Comparison of ENCODE assay signal across 9 cellular contexts in genomic region chr6:43012364-43012763, GRCh38. TPM values are rescaled to one million over a fixed set of nuclear protein-coding genes. Genes with fewer than 3 reads are reported as not detected.
DNase-seq lines count a peak whose midpoint lies in the region; ATAC-seq and TF ChIP-seq lines count a peak whose summit lies in the region.
"Had no signal": no experiment of that assay in that cellular context is flagged by ENCODE, and none has a peak within 500 bp of the region (broad histone marks: within the 10 kb centered on the region; RNA-seq: fewer than 3 reads in every experiment).

No MANE protein-coding gene starts in this region.

- H3K4me1 ChIP-seq in OCI-LY7 (ENCODE audit: insufficient read depth, low read length, poor library complexity, severe bottlenecking) (peaks cover 35% of the 10 kb centered on the region), osteoblast (ENCODE audit: insufficient read depth, low read length) (peaks cover 28% of the 10 kb centered on the region)

- H3K4me2 ChIP-seq in OCI-LY7 (ENCODE audit: low read length) (peak overlapping the region; percentile 99), osteoblast (ENCODE audit: insufficient read depth, low read length) (peak overlapping the region; percentile 95)

- H3K27ac ChIP-seq in OCI-LY7 (ENCODE audit: low read depth, low read length, poor library complexity, severe bottlenecking) (no peak overlapping the region), osteoblast (ENCODE audit: low read depth, low read length) (no peak overlapping the region)

- no peaks in the 10 kb centered on the region for H3K27me3 Mint-ChIP-seq in effector memory CD8-positive, alpha-beta T cell

- POLR2A ChIA-PET in OCI-LY7 (lab: Charles Lee) = interaction anchor here (0.9 to 1.4 kb wide), 2 partner anchors 24 to 84 kb away, joined by 3 read pairs; no protein-coding TSS in a partner anchor

- no peak for ATAC-seq in effector memory CD8-positive, alpha-beta T cell (replicated peaks)
- ATAC-seq in HG02642 (IDR thresholded peaks at IDR 0.05; ENCODE audit: poor library complexity, unreplicated experiment) (no peak), HG03175 (IDR thresholded peaks at IDR 0.05; ENCODE audit: unreplicated experiment) (no peak), GM21360 (IDR thresholded peaks at IDR 0.05; ENCODE audit: unreplicated experiment) (no peak)

- no peaks in the 10 kb centered on the region for H3K27me3 ChIP-seq in osteoblast (ENCODE audit: insufficient read depth, low read length)

- H3K9me3 Mint-ChIP-seq in effector memory CD8-positive, alpha-beta T cell = no peaks in the 10 kb centered on the region

- H4K20me1 ChIP-seq in OCI-LY7 (ENCODE audit: insufficient read depth, low read length) (no peaks in the 10 kb centered on the region), osteoblast (ENCODE audit: insufficient read depth, low read length) (peaks cover 29% of the 10 kb centered on the region)

- H3K79me2 ChIP-seq in OCI-LY7 (ENCODE audit: insufficient read depth, low read depth, low read length) (peaks cover 30% of the 10 kb centered on the region), osteoblast (ENCODE audit: insufficient read depth, low read length) (peaks cover 71% of the 10 kb centered on the region)

- peak overlapping the region; percentile 77; the same call in 1 of the 2 replicates for H3K4me3 ChIP-seq in GM12864 (ENCODE audit: low read depth, low read length)
- H3K4me3 ChIP-seq in OCI-LY7 (ENCODE audit: low read depth, low read length, poor library complexity, severe bottlenecking) = peak overlapping the region; percentile 86
- peak overlapping the region; percentile 98 for H3K4me3 ChIP-seq in osteoblast (ENCODE audit: insufficient read depth, low read length)

- TF ChIP-seq CTCF in GM12864 (IDR thresholded peaks at IDR 0.05; ENCODE audit: low read depth, low read length, missing control alignments) = no peak
- no peak for TF ChIP-seq CTCF in OCI-LY7 (conservative IDR thresholded peaks at IDR 0.05; ENCODE audit: low read length)
- no peak for TF ChIP-seq CTCF in osteoblast (IDR thresholded peaks at IDR 0.05; ENCODE audit: extremely low read depth, low read depth, low read length)

- peaks cover 21% of the 10 kb centered on the region for H3K36me3 Mint-ChIP-seq in effector memory CD8-positive, alpha-beta T cell (ENCODE audit: insufficient read depth)

- DNase-seq in GM12864 (ENCODE audit: low read depth) (no peak), OCI-LY7 (ENCODE audit: low spot score) (no peak), osteoblast (ENCODE audit: insufficient read length, low spot score, missing footprints) (no peak), NCI-H446 treated with DMSO at 0.1 percent for 48 hours (lab: John Stamatoyannopoulos, UW) (no peak)
- no peak for DNase-seq in effector memory CD8-positive, alpha-beta T cell
- DNase-seq: NCI-H1105 treated with DMSO at 0.1 percent for 48 hours had no signal

- H3K9me2 ChIP-seq in OCI-LY7 (ENCODE audit: insufficient read depth, low read length) = no peaks in the 10 kb centered on the region

- H3K9me3 ChIP-seq in OCI-LY7 (ENCODE audit: low read length) (no peaks in the 10 kb centered on the region), osteoblast (ENCODE audit: low read depth, low read length) (no peaks in the 10 kb centered on the region)

- peak overlapping the region; percentile 94 to 97 for H3K27ac Mint-ChIP-seq in effector memory CD8-positive, alpha-beta T cell

- CTCF ChIA-PET in OCI-LY7 (lab: Charles Lee; ENCODE audit: unreplicated experiment) = no interaction called here

- no TSS peak for BruUV-seq in OCI-LY7 (replicated peaks; lab: Mats Ljungman, UMichigan)

- H2AFZ ChIP-seq in OCI-LY7 (ENCODE audit: low read length) (no peak overlapping the region), osteoblast (ENCODE audit: low read length) (no peak overlapping the region)

- H3K4me1 Mint-ChIP-seq in effector memory CD8-positive, alpha-beta T cell (ENCODE audit: low read depth in 2 of 2) = peaks cover 42 to 46% of the 10 kb centered on the region in 2 donors

- H3K4me3 Mint-ChIP-seq in effector memory CD8-positive, alpha-beta T cell = peak overlapping the region; percentile 90 to 95

- H3K36me3 ChIP-seq in OCI-LY7 (ENCODE audit: insufficient read depth, low read length) (peaks cover 51% of the 10 kb centered on the region; the same call in 1 of the 2 replicates), osteoblast (ENCODE audit: insufficient read depth, low read length) (peaks cover 53% of the 10 kb centered on the region)

- intact Hi-C loops in OCI-LY7 (cut with micrococcal nuclease; ENCODE audit: unreplicated experiment) = no loop called here

RNA-seq across cellular contexts. Expression of gene MEA1, which starts 1.4 kb away (rescaled TPM):
- 70.7 and 76.0 TPM in 2 replicates for total RNA-seq in OCI-LY7 (2014; rRNA removed; shearing (Covaris generic))
- 59.1 and 67.9 TPM in 2 replicates for total RNA-seq in OCI-LY7 (2022)
- total RNA-seq in osteoblast = 42.4 and 47.4 TPM in 2 replicates

RNA-seq across cellular contexts. Expression of gene KLHDC3, which starts 1.7 kb away (rescaled TPM):
- total RNA-seq in OCI-LY7 (2014; rRNA removed; shearing (Covaris generic)) = 78.6 and 89.9 TPM in 2 replicates
- total RNA-seq in OCI-LY7 (2022) (91.4 and 99.6 TPM in 2 replicates), osteoblast (122 and 123 TPM in 2 replicates)

RNA-seq across cellular contexts. Expression of gene RRP36, which starts 9.1 kb away (rescaled TPM):
- 61.1 and 72.6 TPM in 2 replicates for total RNA-seq in OCI-LY7 (2014; rRNA removed; shearing (Covaris generic))
- total RNA-seq in OCI-LY7 (2022) (66.7 and 75.9 TPM in 2 replicates), osteoblast (84.0 and 90.2 TPM in 2 replicates)

RNA-seq across cellular contexts. Expression of gene PPP2R5D, which starts 28.0 kb away (rescaled TPM):
- total RNA-seq in OCI-LY7 (2014; rRNA removed; shearing (Covaris generic)) = 29.1 and 35.0 TPM in 2 replicates
- total RNA-seq in OCI-LY7 (2022) (35.6 and 39.5 TPM in 2 replicates), osteoblast (30.8 and 36.8 TPM in 2 replicates)

RNA-seq across cellular contexts. Expression of gene PEX6, which starts 33.4 kb away (rescaled TPM):
- total RNA-seq in OCI-LY7 (2014; rRNA removed; shearing (Covaris generic)) = 24.7 and 26.3 TPM in 2 replicates
- total RNA-seq in OCI-LY7 (2022) (22.4 and 23.8 TPM in 2 replicates), osteoblast (15.3 and 23.5 TPM in 2 replicates)
